1 cellular context compared by ENCODE assay signal in genomic region chr19:9792191-9793050, GRCh38.
TF ChIP-seq lines count a peak whose summit lies in the region.

No MANE protein-coding gene starts in this region.

TF ChIP-seq in K562, 482 proteins besides CTCF, POLR2A, EP300 and RAD21 (continues in another document):
- TF ChIP-seq ZC3H11A (IDR thresholded peaks at IDR 0.05; ENCODE audit: low read depth, low read length) (no peak), ZNF699 (CRISPR knock-in tag; IDR thresholded peaks at IDR 0.05; ENCODE audit: insufficient replicate concordance) (no peak), TAF1 (IDR thresholded peaks at IDR 0.05; ENCODE audit: control insufficient read depth, extremely low read depth, insufficient read depth, low read length, severe bottlenecking) (peak; percentile 33), PML (IDR thresholded peaks at IDR 0.05; ENCODE audit: low read length) (0 out of 2 replicates have a peak, but pooled peaks have one; percentile 39), ELF2 (CRISPR knock-in tag; IDR thresholded peaks at IDR 0.05) (0 out of 2 replicates have a peak, but pooled peaks have one; percentile 25), RBM22 (IDR thresholded peaks at IDR 0.05; ENCODE audit: low read depth, low read length, poor library complexity, severe bottlenecking) (no peak), ZBTB7A (IDR thresholded peaks at IDR 0.05; ENCODE audit: borderline replicate concordance, control insufficient read depth, low read depth, low read length) (peak; percentile 79), HDAC1 (IDR thresholded peaks at IDR 0.05) (peak in 1 of 2 experiments; percentile 83; a peak in 2 of 4 replicates), NFRKB (IDR thresholded peaks at IDR 0.05; ENCODE audit: low read depth) (peak; percentile 34; the same call in 1 of the 2 replicates), ZBTB2 (IDR thresholded peaks at IDR 0.05) (0 out of 2 replicates have a peak, but pooled peaks have one; percentile 24), JUND (IDR thresholded peaks at IDR 0.05; ENCODE audit: borderline replicate concordance, low read depth, low read length) (no peak), JUND (tag; IDR thresholded peaks at IDR 0.05; ENCODE audit: borderline replicate concordance, low read depth, low read length) (no peak), HLTF (IDR thresholded peaks at IDR 0.05) (peak; percentile 33; the same call in 1 of the 2 replicates), MYC (IDR thresholded peaks at IDR 0.05; ENCODE audit: low read depth, low read length) (peak; percentile 80), MYC (CRISPR knock-in tag; IDR thresholded peaks at IDR 0.05; ENCODE audit: borderline replicate concordance, low read depth) (no peak), UBTF (IDR thresholded peaks at IDR 0.05; ENCODE audit: borderline replicate concordance in 1 of 2, low read depth in 2 of 2, low read length in 2 of 2) (no peak), PHF20 (IDR thresholded peaks at IDR 0.05; ENCODE audit: partially characterized antibody) (peak; percentile 18), LARP7 (IDR thresholded peaks at IDR 0.05) (0 out of 2 replicates have a peak, but pooled peaks have one; percentile 14), OTX1 (CRISPR knock-in tag; IDR thresholded peaks at IDR 0.05) (0 out of 2 replicates have a peak, but pooled peaks have one; percentile 10), TAF9B (IDR thresholded peaks at IDR 0.05; ENCODE audit: partially characterized antibody) (peak; percentile 15), CCNT2 (IDR thresholded peaks at IDR 0.05; ENCODE audit: borderline replicate concordance, extremely low read depth, insufficient read length, low read depth, low read length) (peak; percentile 9), USF1 (CRISPR knock-in tag; IDR thresholded peaks at IDR 0.05) (peak; percentile 39), AFF1 (IDR thresholded peaks at IDR 0.05; ENCODE audit: low read depth in 1 of 2, partially characterized antibody in 2 of 2) (peak in 1 of 2 experiments; percentile 20), POLR2G (IDR thresholded peaks at IDR 0.05; ENCODE audit: low read depth, low read length) (peak; percentile 78), TBP (optimal IDR thresholded peaks at IDR 0.05; ENCODE audit: low read depth, low read length) (peak; percentile 13), SFPQ (IDR thresholded peaks at IDR 0.05; ENCODE audit: low read depth, low read length) (no peak), RNF2 (IDR thresholded peaks at IDR 0.05) (0 out of 2 replicates have a peak, but pooled peaks have one; percentile 16), RB1 (IDR thresholded peaks at IDR 0.05; ENCODE audit: low read depth) (0 out of 2 replicates have a peak, but pooled peaks have one; percentile 22), VEZF1 (CRISPR knock-in tag; IDR thresholded peaks at IDR 0.05) (peak; percentile 76), ZMIZ1 (IDR thresholded peaks at IDR 0.05; ENCODE audit: low read depth in 2 of 2, low read length in 2 of 2) (no peak), HNRNPH1 (optimal IDR thresholded peaks at IDR 0.05; ENCODE audit: low read depth, low read length) (no peak), CREB1 (IDR thresholded peaks at IDR 0.05) (0 out of 2 replicates have a peak, but pooled peaks have one; percentile 24), CREB1 (CRISPR knock-in tag; IDR thresholded peaks at IDR 0.05) (no peak), NKRF (IDR thresholded peaks at IDR 0.05; ENCODE audit: borderline replicate concordance) (peak; percentile 89), EP400 (IDR thresholded peaks at IDR 0.05) (peak; percentile 86; the same call in 1 of the 2 replicates), CBX3 (IDR thresholded peaks at IDR 0.05; ENCODE audit: borderline replicate concordance in 1 of 2, low read length in 2 of 2) (0 out of 3 replicates have a peak, but pooled peaks of 1 of the 2 experiments have one; percentile 12), POLR2B (IDR thresholded peaks at IDR 0.05; ENCODE audit: low read depth, partially characterized antibody) (peak; percentile 16), SMARCE1 (IDR thresholded peaks at IDR 0.05) (0 out of 2 replicates have a peak, but pooled peaks have one; percentile 12)
- TF ChIP-seq, protein P1, sequence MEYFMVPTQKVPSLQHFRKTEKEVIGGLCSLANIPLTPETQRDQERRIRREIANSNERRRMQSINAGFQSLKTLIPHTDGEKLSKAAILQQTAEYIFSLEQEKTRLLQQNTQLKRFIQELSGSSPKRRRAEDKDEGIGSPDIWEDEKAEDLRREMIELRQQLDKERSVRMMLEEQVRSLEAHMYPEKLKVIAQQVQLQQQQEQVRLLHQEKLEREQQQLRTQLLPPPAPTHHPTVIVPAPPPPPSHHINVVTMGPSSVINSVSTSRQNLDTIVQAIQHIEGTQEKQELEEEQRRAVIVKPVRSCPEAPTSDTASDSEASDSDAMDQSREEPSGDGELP (CRISPR knock-in tag; IDR thresholded peaks at IDR 0.05; ENCODE audit: borderline replicate concordance): peak; percentile 35; the same call in 1 of the 2 replicates
